ENCODE assay signal across 8 cellular contexts in the genomic region with DNA sequence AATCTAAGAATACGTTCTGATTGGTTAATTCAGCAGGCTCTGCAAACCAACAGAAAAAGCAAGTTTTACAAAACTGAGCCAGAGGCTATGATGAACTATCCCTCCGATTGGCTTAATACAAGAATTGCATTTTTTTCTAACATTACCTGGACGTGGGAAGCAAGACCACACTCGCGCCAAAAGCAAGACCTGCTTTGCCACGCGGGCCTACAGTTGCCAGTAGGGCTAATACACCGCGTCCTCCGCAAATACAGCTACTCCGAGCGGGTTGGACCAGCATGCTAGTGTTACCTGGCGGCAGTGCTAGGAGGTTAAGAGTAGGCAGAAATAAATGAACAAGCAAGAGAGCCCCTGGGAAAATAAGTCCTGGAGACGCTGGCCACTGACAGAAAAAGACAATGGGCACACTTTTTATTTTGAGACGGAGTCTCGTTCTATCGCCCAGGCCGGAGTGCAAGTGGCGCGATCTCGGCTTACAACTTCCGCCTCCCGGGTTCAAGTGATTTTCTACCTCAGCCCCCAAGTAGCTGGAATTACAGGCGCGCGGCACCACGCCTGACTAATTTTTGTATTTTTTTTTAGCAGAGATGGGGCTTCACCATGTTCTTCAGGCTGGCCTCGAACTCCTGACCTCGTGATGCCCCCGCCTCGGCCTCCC.
DNase-seq lines count a peak whose midpoint lies in the region; FAIRE-seq and TF ChIP-seq lines count a peak whose summit lies in the region.

No MANE protein-coding gene starts in this region.

- peaks cover 3% of the 10 kb centered on the region for H3F3A ChIP-seq in smooth muscle cell (ENCODE audit: low read depth)

- no peaks in the 10 kb centered on the region for H3K27me3 ChIP-seq in smooth muscle cell (ENCODE audit: low read depth)

- 52% methylated on average over 31 of the region's 31 CpGs for WGBS in smooth muscle cell (ENCODE audit: low lambda C conversion rate)

- no peaks in the 10 kb centered on the region for H3K79me2 ChIP-seq in smooth muscle cell (ENCODE audit: low read depth)

- H3K36me3 ChIP-seq in smooth muscle cell (ENCODE audit: low read depth): no peaks in the 10 kb centered on the region

- H4K20me1 ChIP-seq in smooth muscle cell (ENCODE audit: low read depth): no peaks in the 10 kb centered on the region

- peaks cover 52% of the 10 kb centered on the region for H3K4me1 Mint-ChIP-seq in activated T-helper 1 cell treated with anti-CD3 and anti-CD28 coated beads, Interleukin-12 subunit alpha, Interleukin-12 subunit beta, Interleukin-2, Interleukin-4 antibody, amounts not matched to agents 30 ng/mL and 10 ng/mL and 1 ng/mL, durations not matched to agents 14 hours and 24 hours and 36 hours (ENCODE audit: low read depth)

- peak overlapping the region; percentile 97 for H3K4me2 ChIP-seq in smooth muscle cell

- H3K9ac ChIP-seq in smooth muscle cell (ENCODE audit: low read depth): no peak overlapping the region

- H3K4me3 Mint-ChIP-seq in activated T-helper 1 cell treated with anti-CD3 and anti-CD28 coated beads, Interleukin-12 subunit alpha, Interleukin-12 subunit beta, Interleukin-2, Interleukin-4 antibody, amounts not matched to agents 30 ng/mL and 10 ng/mL and 1 ng/mL, durations not matched to agents 14 hours and 24 hours and 36 hours: peak overlapping the region; percentile 89

- H3K9me3 ChIP-seq in smooth muscle cell (replicated peaks; ENCODE audit: low read depth): no peaks in the 10 kb centered on the region

- FAIRE-seq in GM19239 (lab: Jason Lieb, UNC): peak; percentile 82

- peaks cover 11% of the 10 kb centered on the region for H3K4me1 ChIP-seq in smooth muscle cell (ENCODE audit: low read depth)

- H3K27ac Mint-ChIP-seq in activated T-helper 1 cell treated with anti-CD3 and anti-CD28 coated beads, Interleukin-12 subunit alpha, Interleukin-12 subunit beta, Interleukin-2, Interleukin-4 antibody, amounts not matched to agents 30 ng/mL and 10 ng/mL and 1 ng/mL, durations not matched to agents 14 hours and 24 hours and 36 hours: peak overlapping the region; percentile 100

- in situ Hi-C loops in KBM-7 (cut with MboI; ENCODE audit: low pct_unique_long_range_greater_than_20kb, low sequenced_read_pairs): no loop called here

- no peaks in the 10 kb centered on the region for H3K27me3 Mint-ChIP-seq in activated T-helper 1 cell treated with anti-CD3 and anti-CD28 coated beads, Interleukin-12 subunit alpha, Interleukin-12 subunit beta, Interleukin-2, Interleukin-4 antibody, amounts not matched to agents 30 ng/mL and 10 ng/mL and 1 ng/mL, durations not matched to agents 14 hours and 24 hours and 36 hours (ENCODE audit: insufficient read depth)

- H2AFZ ChIP-seq in smooth muscle cell (ENCODE audit: low read depth): peak overlapping the region; percentile 76

- intact Hi-C loops in activated T-helper 1 cell treated with anti-CD3 and anti-CD28 coated beads, Interleukin-12 subunit alpha, Interleukin-12 subunit beta, Interleukin-2, Interleukin-4 antibody, amounts not matched to agents 30 ng/mL and 10 ng/mL and 1 ng/mL, durations not matched to agents 14 hours and 24 hours and 36 hours (cut with micrococcal nuclease): loop anchor here (1.0 kb wide), 1 partner anchor 34 kb away; a partner anchor contains a TSS

- H3K4me3 ChIP-seq in Jurkat, Clone E6-1 (ENCODE audit: low read length): peak overlapping the region; percentile 67
- H3K4me3 ChIP-seq in smooth muscle cell: peak overlapping the region; percentile 63

- H3K9me3 Mint-ChIP-seq in activated T-helper 1 cell treated with anti-CD3 and anti-CD28 coated beads, Interleukin-12 subunit alpha, Interleukin-12 subunit beta, Interleukin-2, Interleukin-4 antibody, amounts not matched to agents 30 ng/mL and 10 ng/mL and 1 ng/mL, durations not matched to agents 14 hours and 24 hours and 36 hours: no peaks in the 10 kb centered on the region

- no peak for TF ChIP-seq CTCF in smooth muscle cell (IDR thresholded peaks at IDR 0.05; ENCODE audit: borderline replicate concordance, insufficient read depth, poor library complexity, severe bottlenecking)

- DNase-seq in GM19239 (ENCODE audit: insufficient read length, low spot score) (no peak), germinal center (ENCODE audit: low spot score) (peak; percentile 18), smooth muscle cell (lab: John Stamatoyannopoulos, UW; ENCODE audit: unreplicated experiment) (no peak), KBM-7 (no peak), GF-D8 (lab: John Stamatoyannopoulos, UW) (no peak), HuH-7 (ENCODE audit: low spot score) (no peak)
- peak; percentile 72 for DNase-seq in Jurkat, Clone E6-1 (ENCODE audit: low read depth, low spot score)
- peak; percentile 38 for DNase-seq in activated T-helper 1 cell treated with anti-CD3 and anti-CD28 coated beads, Interleukin-12 subunit alpha, Interleukin-12 subunit beta, Interleukin-2, Interleukin-4 antibody, amounts not matched to agents 30 ng/mL and 10 ng/mL and 1 ng/mL, durations not matched to agents 14 hours and 24 hours and 36 hours (ENCODE audit: low spot score)

- H3K27ac ChIP-seq in smooth muscle cell (ENCODE audit: low read depth): no peak overlapping the region

- no peaks in the 10 kb centered on the region for H3K36me3 Mint-ChIP-seq in activated T-helper 1 cell treated with anti-CD3 and anti-CD28 coated beads, Interleukin-12 subunit alpha, Interleukin-12 subunit beta, Interleukin-2, Interleukin-4 antibody, amounts not matched to agents 30 ng/mL and 10 ng/mL and 1 ng/mL, durations not matched to agents 14 hours and 24 hours and 36 hours (ENCODE audit: low read depth)

Comparison
In these comparisons a context has a peak if more than half of its experiments do, and no peak if none do; other contexts are left out.
1. DNase-seq: peak in Jurkat, Clone E6-1 (single experiment), activated T-helper 1 cell treated with anti-CD3 and anti-CD28 coated beads, Interleukin-12 subunit alpha, Interleukin-12 subunit beta, Interleukin-2, Interleukin-4 antibody, amounts not matched to agents 30 ng/mL and 10 ng/mL and 1 ng/mL, durations not matched to agents 14 hours and 24 hours and 36 hours (single experiment) and germinal center (single experiment); none in GM19239 (single experiment), smooth muscle cell (single experiment), KBM-7 (single experiment), GF-D8 (single experiment) and HuH-7 (single experiment).